ENCODE assay signal across 6 cellular contexts in genomic region chr5:143325066-143325465, GRCh38.
DNase-seq lines count a peak whose midpoint lies in the region; ATAC-seq, FAIRE-seq and TF ChIP-seq lines count a peak whose summit lies in the region.
"Not testable (repeated sequence)": the region's sequence is repeated elsewhere in the genome, so short reads cannot be mapped to it uniquely, and the experiment has no call there.

No MANE protein-coding gene starts in this region.

- not testable (repeated sequence) for H3K27me3 ChIP-seq in CD8-positive, alpha-beta T cell (ENCODE audit: insufficient read depth, low read length)

- H3K36me3 ChIP-seq in CD8-positive, alpha-beta T cell (ENCODE audit: insufficient read depth, low read length) = not testable (repeated sequence)

- POLR2A ChIA-PET in CD8-positive, alpha-beta T cell (lab: Charles Lee) = not testable (repeated sequence)
- POLR2A ChIA-PET in activated B cell treated with CpG ODN at 0.5 μM for 24 hours (lab: Charles Lee) = interaction anchor here (0.6 kb wide), 1 partner anchor 410 kb away, joined by 3 read pairs; no protein-coding TSS in a partner anchor

- peaks cover 36% of the 10 kb centered on the region for H3K36me3 Mint-ChIP-seq in CD8-positive, alpha-beta T cell
- H3K36me3 Mint-ChIP-seq in activated B cell treated with CpG ODN at 0.5 μM for 24 hours (ENCODE audit: low read depth) = peaks cover 57% of the 10 kb centered on the region
- peaks cover 48% of the 10 kb centered on the region for H3K36me3 Mint-ChIP-seq in activated naive CD8-positive, alpha-beta T cell treated with anti-CD3 and anti-CD28 coated beads, Interleukin-2, amount 50 U/mL, for 24 hours (ENCODE audit: low read depth)
- peaks cover 47 to 50% of the 10 kb centered on the region in 2 donors for H3K36me3 Mint-ChIP-seq in naive B cell
- H3K36me3 Mint-ChIP-seq in stimulated activated naive B cell treated with anti-CD40 and anti-IgM and Interleukin-4, amounts not matched to agents 10 μg/mL and 1 μg/mL and 100 μg/mL, for 72 hours = peaks cover 44 to 58% of the 10 kb centered on the region in 2 donors

- CTCF ChIA-PET in CD8-positive, alpha-beta T cell (lab: Charles Lee); activated B cell treated with CpG ODN at 0.5 μM for 24 hours (lab: Charles Lee): not testable (repeated sequence)

- not testable (repeated sequence) for ATAC-seq in CD8-positive, alpha-beta T cell; activated B cell treated with CpG ODN at 0.5 μM for 24 hours (ENCODE audit: low read depth); activated naive CD8-positive, alpha-beta T cell treated with anti-CD3 and anti-CD28 coated beads, Interleukin-2, amount 50 U/mL, for 24 hours; naive B cell (ENCODE audit: low read depth in 2 of 2); stimulated activated naive B cell treated with anti-CD40 and anti-IgM and Interleukin-4, amounts not matched to agents 10 μg/mL and 1 μg/mL and 100 μg/mL, for 72 hours (replicated peaks)

- not testable (repeated sequence) for H3K4me3 ChIP-seq in CD8-positive, alpha-beta T cell (ENCODE audit: low read depth, low read length)

- peak; percentile 12 for FAIRE-seq in GM18507 (lab: Jason Lieb, UNC)

- peak overlapping the region; percentile 71 for H3K27ac Mint-ChIP-seq in CD8-positive, alpha-beta T cell
- peak overlapping the region; percentile 43 for H3K27ac Mint-ChIP-seq in activated B cell treated with CpG ODN at 0.5 μM for 24 hours
- H3K27ac Mint-ChIP-seq in activated naive CD8-positive, alpha-beta T cell treated with anti-CD3 and anti-CD28 coated beads, Interleukin-2, amount 50 U/mL, for 24 hours = not testable (repeated sequence)
- H3K27ac Mint-ChIP-seq in naive B cell = peak overlapping the region in 4 of 6 donors; percentile 23 to 77 (median 52)
- peak overlapping the region; percentile 5 for H3K27ac Mint-ChIP-seq in stimulated activated naive B cell treated with anti-CD40 and anti-IgM and Interleukin-4, amounts not matched to agents 10 μg/mL and 1 μg/mL and 100 μg/mL, for 72 hours

- not testable (repeated sequence) for H3K27me3 Mint-ChIP-seq in CD8-positive, alpha-beta T cell (ENCODE audit: low read depth); activated B cell treated with CpG ODN at 0.5 μM for 24 hours; activated naive CD8-positive, alpha-beta T cell treated with anti-CD3 and anti-CD28 coated beads, Interleukin-2, amount 50 U/mL, for 24 hours; naive B cell; stimulated activated naive B cell treated with anti-CD40 and anti-IgM and Interleukin-4, amounts not matched to agents 10 μg/mL and 1 μg/mL and 100 μg/mL, for 72 hours

- peaks cover 74% of the 10 kb centered on the region for H3K4me1 Mint-ChIP-seq in CD8-positive, alpha-beta T cell (ENCODE audit: low read depth)
- H3K4me1 Mint-ChIP-seq in activated B cell treated with CpG ODN at 0.5 μM for 24 hours (peaks cover 67% of the 10 kb centered on the region), naive B cell (peaks cover 50 to 64% (median 59%) of the 10 kb centered on the region in 3 donors)
- H3K4me1 Mint-ChIP-seq in activated naive CD8-positive, alpha-beta T cell treated with anti-CD3 and anti-CD28 coated beads, Interleukin-2, amount 50 U/mL, for 24 hours = peaks cover 71% of the 10 kb centered on the region
- peaks cover 32 to 65% of the 10 kb centered on the region in 2 donors for H3K4me1 Mint-ChIP-seq in stimulated activated naive B cell treated with anti-CD40 and anti-IgM and Interleukin-4, amounts not matched to agents 10 μg/mL and 1 μg/mL and 100 μg/mL, for 72 hours

- not testable (repeated sequence) for H3K9me3 Mint-ChIP-seq in CD8-positive, alpha-beta T cell
- H3K9me3 Mint-ChIP-seq in activated B cell treated with CpG ODN at 0.5 μM for 24 hours (peaks cover 16% of the 10 kb centered on the region), naive B cell (peaks cover 12 to 37% (median 31%) of the 10 kb centered on the region in 7 donors)
- H3K9me3 Mint-ChIP-seq in activated naive CD8-positive, alpha-beta T cell treated with anti-CD3 and anti-CD28 coated beads, Interleukin-2, amount 50 U/mL, for 24 hours = peaks cover 19% of the 10 kb centered on the region
- H3K9me3 Mint-ChIP-seq in stimulated activated naive B cell treated with anti-CD40 and anti-IgM and Interleukin-4, amounts not matched to agents 10 μg/mL and 1 μg/mL and 100 μg/mL, for 72 hours = peaks cover 29 to 32% of the 10 kb centered on the region in 2 donors

- DNase-seq in CD8-positive, alpha-beta T cell; GM18507 (ENCODE audit: extremely low spot score, insufficient read length, low read depth); activated B cell treated with CpG ODN at 0.5 μM for 24 hours; activated naive CD8-positive, alpha-beta T cell treated with anti-CD3 and anti-CD28 coated beads, Interleukin-2, amount 50 U/mL, for 24 hours; naive B cell; stimulated activated naive B cell treated with anti-CD40 and anti-IgM and Interleukin-4, amounts not matched to agents 10 μg/mL and 1 μg/mL and 100 μg/mL, for 72 hours: not testable (repeated sequence)

- H3K4me3 Mint-ChIP-seq in CD8-positive, alpha-beta T cell; naive B cell; stimulated activated naive B cell treated with anti-CD40 and anti-IgM and Interleukin-4, amounts not matched to agents 10 μg/mL and 1 μg/mL and 100 μg/mL, for 72 hours: not testable (repeated sequence)
- peak overlapping the region; percentile 9 for H3K4me3 Mint-ChIP-seq in activated B cell treated with CpG ODN at 0.5 μM for 24 hours
- peak overlapping the region; percentile 8 for H3K4me3 Mint-ChIP-seq in activated naive CD8-positive, alpha-beta T cell treated with anti-CD3 and anti-CD28 coated beads, Interleukin-2, amount 50 U/mL, for 24 hours

- H3K4me1 ChIP-seq in CD8-positive, alpha-beta T cell (ENCODE audit: insufficient read depth, low read length) = not testable (repeated sequence)

- not testable (repeated sequence) for H3K27ac ChIP-seq in CD8-positive, alpha-beta T cell (ENCODE audit: low read depth, low read length)

- TF ChIP-seq CTCF in CD8-positive, alpha-beta T cell (IDR thresholded peaks at IDR 0.05); activated B cell treated with CpG ODN at 0.5 μM for 24 hours (IDR thresholded peaks at IDR 0.05): not testable (repeated sequence)

- intact Hi-C loops in CD8-positive, alpha-beta T cell (cut with DNase I, micrococcal nuclease); activated B cell treated with CpG ODN at 0.5 μM for 24 hours (cut with micrococcal nuclease): not testable (repeated sequence)

- H3K9me3 ChIP-seq in CD8-positive, alpha-beta T cell (ENCODE audit: low read length) = not testable (repeated sequence)
